In genomic region chr12:4273651-4274395, GRCh38 we compare ENCODE assay signal across 8 cellular contexts. TPM values are rescaled to one million over a fixed set of nuclear protein-coding genes. Genes with fewer than 3 reads are reported as not detected.
DNase-seq lines count a peak whose midpoint lies in the region; ATAC-seq and TF ChIP-seq lines count a peak whose summit lies in the region.

Gene CCND2 (plus strand): TSS chr12:4273762. CDS start chr12:4274041, 279 bp downstream.

- H3K36me3 ChIP-seq in ectodermal cell (ENCODE audit: control insufficient read depth, insufficient read depth, low read length) (peaks cover 12% of the 10 kb centered on the region), liver (ENCODE audit: control insufficient read depth in 4 of 4, insufficient read depth in 3 of 4, low read depth in 1 of 4, low read length in 3 of 4) (no peaks in the 10 kb centered on the region)

- H3K9me3 ChIP-seq in ectodermal cell (ENCODE audit: control insufficient read depth, low read length) (no peaks in the 10 kb centered on the region), liver (ENCODE audit: control insufficient read depth in 4 of 4, low read length in 3 of 4) (no peaks in the 10 kb centered on the region)

- in situ Hi-C loops in KBM-7 (cut with MboI; ENCODE audit: low pct_unique_long_range_greater_than_20kb, low sequenced_read_pairs), result no loop called here

- H3K4me3 ChIP-seq in ectodermal cell (ENCODE audit: insufficient read depth, low read depth, low read length) (peak within 1 kb of the TSS; percentile 98), liver (ENCODE audit: low read depth in 1 of 3, low read length in 3 of 3) (peak within 1 kb of the TSS; percentile 18 to 45 (median 44))

- no peak within 1 kb of the TSS for H3K9ac ChIP-seq in liver (ENCODE audit: low read depth in 1 of 2, low read length in 2 of 2)

- ATAC-seq in GM18519 (IDR thresholded peaks at IDR 0.05; ENCODE audit: low FRiP score, unreplicated experiment), result no peak

- no peak for TF ChIP-seq CTCF in liver (IDR thresholded peaks at IDR 0.05; ENCODE audit: low read depth, low read length, missing input control)

- TF ChIP-seq RAD21 in liver (IDR thresholded peaks at IDR 0.05), result no peak

- peak within 1 kb of the TSS; percentile 72 for H3K27ac ChIP-seq in ectodermal cell (ENCODE audit: insufficient read depth, low read depth, low read length, poor library complexity, severe bottlenecking)
- peak within 1 kb of the TSS; percentile 60 to 68 for H3K27ac ChIP-seq in liver (ENCODE audit: low read depth in 1 of 2, low read length in 2 of 2)

- DNase-seq in SIG-M5 treated with dmso at 0.1 percent for 504 hours (lab: John Stamatoyannopoulos, UW; ENCODE audit: unreplicated experiment) (peak; percentile 92), SIG-M5 (lab: John Stamatoyannopoulos, UW) (no peak), KBM-7 (peak; percentile 64)
- peak; percentile 82 to 87 for DNase-seq in activated CD4-positive, alpha-beta T cell treated with anti-CD3 and anti-CD28 coated beads, Interleukin-2, amount 50 U/mL, for 48 hours
- DNase-seq in stimulated activated CD4-positive, alpha-beta T cell treated with anti-CD3 and anti-CD28 coated beads, Interleukin-2, amount 100 ng/mL, for 48 hours, result peak; percentile 67 to 68

- H3K27me3 ChIP-seq in ectodermal cell (ENCODE audit: control insufficient read depth, insufficient read depth, low read length, poor library complexity, severe bottlenecking) (peaks cover 61% of the 10 kb centered on the region), liver (ENCODE audit: control insufficient read depth in 4 of 4, insufficient read depth in 4 of 4, low read length in 3 of 4) (peaks cover 2 to 14% (median 7%) of the 10 kb centered on the region in 4 donors)

- H3K4me1 ChIP-seq in ectodermal cell (ENCODE audit: control insufficient read depth, insufficient read depth, low read length) (peaks cover 40% of the 10 kb centered on the region), liver (ENCODE audit: control insufficient read depth in 4 of 4, insufficient read depth in 4 of 4, low read length in 3 of 4) (peaks cover 30 to 66% (median 41%) of the 10 kb centered on the region in 4 donors)

- WGBS in ectodermal cell, 2 experiments, result 0 to 1% methylated on average over 52 of the region's 52 CpGs
- WGBS in liver, result 2% methylated on average over 52 of the region's 52 CpGs

TF ChIP-seq in liver, 16 proteins besides CTCF, POLR2A, EP300 and RAD21:
- TF ChIP-seq, protein P1, sequence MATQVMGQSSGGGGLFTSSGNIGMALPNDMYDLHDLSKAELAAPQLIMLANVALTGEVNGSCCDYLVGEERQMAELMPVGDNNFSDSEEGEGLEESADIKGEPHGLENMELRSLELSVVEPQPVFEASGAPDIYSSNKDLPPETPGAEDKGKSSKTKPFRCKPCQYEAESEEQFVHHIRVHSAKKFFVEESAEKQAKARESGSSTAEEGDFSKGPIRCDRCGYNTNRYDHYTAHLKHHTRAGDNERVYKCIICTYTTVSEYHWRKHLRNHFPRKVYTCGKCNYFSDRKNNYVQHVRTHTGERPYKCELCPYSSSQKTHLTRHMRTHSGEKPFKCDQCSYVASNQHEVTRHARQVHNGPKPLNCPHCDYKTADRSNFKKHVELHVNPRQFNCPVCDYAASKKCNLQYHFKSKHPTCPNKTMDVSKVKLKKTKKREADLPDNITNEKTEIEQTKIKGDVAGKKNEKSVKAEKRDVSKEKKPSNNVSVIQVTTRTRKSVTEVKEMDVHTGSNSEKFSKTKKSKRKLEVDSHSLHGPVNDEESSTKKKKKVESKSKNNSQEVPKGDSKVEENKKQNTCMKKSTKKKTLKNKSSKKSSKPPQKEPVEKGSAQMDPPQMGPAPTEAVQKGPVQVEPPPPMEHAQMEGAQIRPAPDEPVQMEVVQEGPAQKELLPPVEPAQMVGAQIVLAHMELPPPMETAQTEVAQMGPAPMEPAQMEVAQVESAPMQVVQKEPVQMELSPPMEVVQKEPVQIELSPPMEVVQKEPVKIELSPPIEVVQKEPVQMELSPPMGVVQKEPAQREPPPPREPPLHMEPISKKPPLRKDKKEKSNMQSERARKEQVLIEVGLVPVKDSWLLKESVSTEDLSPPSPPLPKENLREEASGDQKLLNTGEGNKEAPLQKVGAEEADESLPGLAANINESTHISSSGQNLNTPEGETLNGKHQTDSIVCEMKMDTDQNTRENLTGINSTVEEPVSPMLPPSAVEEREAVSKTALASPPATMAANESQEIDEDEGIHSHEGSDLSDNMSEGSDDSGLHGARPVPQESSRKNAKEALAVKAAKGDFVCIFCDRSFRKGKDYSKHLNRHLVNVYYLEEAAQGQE (IDR thresholded peaks at IDR 0.05), result no peak
- TF ChIP-seq JUND (IDR thresholded peaks at IDR 0.05), result no peak
- no peak for TF ChIP-seq ZBTB33 (IDR thresholded peaks at IDR 0.05)
- TF ChIP-seq FOXA1 (IDR thresholded peaks at IDR 0.05), result no peak
- no peak for TF ChIP-seq SP1 (IDR thresholded peaks at IDR 0.05)
- TF ChIP-seq NR2F2 (IDR thresholded peaks at IDR 0.05), result no peak
- TF ChIP-seq, protein P2, sequence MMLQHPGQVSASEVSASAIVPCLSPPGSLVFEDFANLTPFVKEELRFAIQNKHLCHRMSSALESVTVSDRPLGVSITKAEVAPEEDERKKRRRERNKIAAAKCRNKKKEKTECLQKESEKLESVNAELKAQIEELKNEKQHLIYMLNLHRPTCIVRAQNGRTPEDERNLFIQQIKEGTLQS (IDR thresholded peaks at IDR 0.05), result no peak
- TF ChIP-seq FOXA2 (IDR thresholded peaks at IDR 0.05), result no peak
- no peak for TF ChIP-seq EGR1 (IDR thresholded peaks at IDR 0.05; ENCODE audit: low read depth in 2 of 2)
- no peak for TF ChIP-seq MAX (IDR thresholded peaks at IDR 0.05)
- no peak for TF ChIP-seq TAF1 (conservative IDR thresholded peaks at IDR 0.05)
- TF ChIP-seq YY1 (IDR thresholded peaks at IDR 0.05), result no peak
- no peak for TF ChIP-seq GABPA (IDR thresholded peaks at IDR 0.05 in 1 of 2, conservative IDR thresholded peaks at IDR 0.05 in 1 of 2)
- TF ChIP-seq HNF4G (IDR thresholded peaks at IDR 0.05), result no peak
- no peak for TF ChIP-seq HNF4A (conservative IDR thresholded peaks at IDR 0.05)
- TF ChIP-seq RXRA (IDR thresholded peaks at IDR 0.05), result no peak

RNA-seq across cellular contexts. Expression of gene CCND2, which starts in this region (rescaled TPM):
- polyA plus RNA-seq in ectodermal cell (2013, experiment 1 of 4), result 88.1 TPM
- 61.7 TPM for polyA plus RNA-seq in ectodermal cell (2013, experiment 2 of 4)
- 47.8 TPM for polyA plus RNA-seq in ectodermal cell (2013, experiment 3 of 4)
- 51.3 TPM for polyA plus RNA-seq in ectodermal cell (2013, experiment 4 of 4)
- 10 to 100 TPM in 1 of 2 donors, 1 to 10 TPM in 1; 2.6 to 16.5 TPM for total RNA-seq in liver
- polyA plus RNA-seq in liver, result 1 to 10 TPM in 1 of 2 donors, under 1 TPM in 1; 0.50 to 3.3 TPM
